ENCODE assay signal across 10 cellular contexts in genomic region chr9:119026120-119026519, GRCh38.
DNase-seq lines count a peak whose midpoint lies in the region; ATAC-seq and TF ChIP-seq lines count a peak whose summit lies in the region.
"Had no signal": no experiment of that assay in that cellular context is flagged by ENCODE, and none has a peak within 500 bp of the region (broad histone marks: within the 10 kb centered on the region; RNA-seq: fewer than 3 reads in every experiment).

No MANE protein-coding gene starts in this region.

- no peak for ATAC-seq in HG02840 (IDR thresholded peaks at IDR 0.05; ENCODE audit: low FRiP score, unreplicated experiment)
- ATAC-seq in HG03280 (IDR thresholded peaks at IDR 0.05; ENCODE audit: unreplicated experiment): no peak
- ATAC-seq: effector memory CD8-positive, alpha-beta T cell had no signal

- H4K20me1 ChIP-seq in Karpas-422 (ENCODE audit: insufficient read depth, low read depth, low read length): no peaks in the 10 kb centered on the region

- no peak overlapping the region for H2AFZ ChIP-seq in Karpas-422 (ENCODE audit: low read length)

- H3K4me1 ChIP-seq in prostate gland (replicated peaks) (peaks cover 4% of the 10 kb centered on the region), Karpas-422 (ENCODE audit: low read length) (no peaks in the 10 kb centered on the region)

- H3K79me2 ChIP-seq in Karpas-422 (ENCODE audit: low read length): no peaks in the 10 kb centered on the region

- H3K4me3 ChIP-seq in prostate gland: no peak overlapping the region
- no peak overlapping the region for H3K4me3 ChIP-seq in Karpas-422 (ENCODE audit: low read length)

- 10% methylated on average over 4 of the region's 4 CpGs for WGBS in prostate gland

- H3K27ac ChIP-seq in prostate gland (peak overlapping the region; percentile 60), Karpas-422 (ENCODE audit: low read length) (no peak overlapping the region)

- TF ChIP-seq CTCF in prostate gland (IDR thresholded peaks at IDR 0.05): no peak

- TF ChIP-seq POLR2A in prostate gland (IDR thresholded peaks at IDR 0.05): no peak

- intact Hi-C loops in prostate gland (cut with DNase I): no loop called here

- H3K27me3 ChIP-seq in prostate gland (replicated peaks; ENCODE audit: insufficient read depth) (no peaks in the 10 kb centered on the region), Karpas-422 (ENCODE audit: low read length) (no peaks in the 10 kb centered on the region)

- H3K36me3 ChIP-seq in prostate gland (no peaks in the 10 kb centered on the region), Karpas-422 (ENCODE audit: insufficient read depth, low read length) (no peaks in the 10 kb centered on the region)

- no peaks in the 10 kb centered on the region for H3K9me2 ChIP-seq in Karpas-422 (replicated peaks; ENCODE audit: insufficient read depth, low read length)

- no peaks in the 10 kb centered on the region for H3K9me3 ChIP-seq in prostate gland
- H3K9me3 ChIP-seq in Karpas-422 (ENCODE audit: low read length): peaks cover 9% of the 10 kb centered on the region; the same call in 1 of the 2 replicates

- no peak overlapping the region for H3K4me2 ChIP-seq in Karpas-422 (ENCODE audit: low read depth, low read length, poor library complexity, severe bottlenecking)

- H3K9ac ChIP-seq in Karpas-422 (ENCODE audit: low read length): no peak overlapping the region

- DNase-seq in DMS 273 (lab: John Stamatoyannopoulos, UW; ENCODE audit: unreplicated experiment): peak; percentile 91
- DNase-seq in NCI-H69 (lab: John Stamatoyannopoulos, UW): peak; percentile 94
- peak; percentile 9 for DNase-seq in glomerular visceral epithelial cell (ENCODE audit: extremely low spot score)
- peak; percentile 54 for DNase-seq in prostate gland (ENCODE audit: low spot score)
- DNase-seq in Kasumi-1 (lab: John Stamatoyannopoulos, UW): no peak
- no peak for DNase-seq in Karpas-422
- DNase-seq: effector memory CD8-positive, alpha-beta T cell; SIG-M5 had no signal

Comparison
In these comparisons a context has a peak if more than half of its experiments do, and no peak if none do; other contexts are left out.
1. DNase-seq: peak in DMS 273 (single experiment), NCI-H69 (single experiment), glomerular visceral epithelial cell (single experiment) and prostate gland (single experiment); none in Kasumi-1 (0 of 2) and Karpas-422 (single experiment).